In the genomic region with DNA sequence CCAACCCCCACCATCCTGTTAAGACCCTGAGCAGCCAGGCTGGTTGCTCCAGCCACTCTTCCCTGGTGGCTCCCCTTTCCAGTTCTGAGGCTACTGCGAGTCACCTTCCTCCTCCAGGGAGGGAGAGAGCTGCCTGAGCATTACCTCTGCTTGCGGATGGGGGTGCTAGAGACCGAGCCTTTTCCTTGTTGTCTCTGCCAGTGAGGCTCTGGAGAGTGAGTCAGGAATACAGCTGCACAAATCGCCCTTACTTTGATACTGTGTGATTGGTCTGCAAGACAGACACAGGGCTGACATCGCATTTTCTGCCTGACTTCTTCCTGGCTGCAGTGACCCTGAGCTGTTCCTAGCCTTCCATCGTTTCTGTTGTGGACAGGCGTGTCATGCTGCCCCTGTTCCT, we compare ENCODE assay signal across 9 cellular contexts. TPM values are rescaled to one million over a fixed set of nuclear protein-coding genes. Genes with fewer than 3 reads are reported as not detected.
DNase-seq lines count a peak whose midpoint lies in the region; ATAC-seq and TF ChIP-seq lines count a peak whose summit lies in the region.
"Had no signal": no experiment of that assay in that cellular context is flagged by ENCODE, and none has a peak within 500 bp of the region (broad histone marks: within the 10 kb centered on the region; RNA-seq: fewer than 3 reads in every experiment).

No MANE protein-coding gene starts in this region.

- no peaks in the 10 kb centered on the region for H3K27me3 ChIP-seq in adipocyte (replicated peaks; ENCODE audit: control insufficient read depth, insufficient read depth, low read length)
- H3K27me3 ChIP-seq in heart right ventricle: no peaks in the 10 kb centered on the region
- H3K27me3 ChIP-seq in psoas muscle (ENCODE audit: insufficient read depth in 3 of 3, low read length in 2 of 3): no peaks in the 10 kb centered on the region

- TF ChIP-seq CTCF in heart right ventricle (IDR thresholded peaks at IDR 0.05) (peak in 7 of 9 donors; percentile 27 to 45 (median 39)), psoas muscle (IDR thresholded peaks at IDR 0.05) (no peak)

- peak; percentile 52 for DNase-seq in activated effector memory CD4-positive, alpha-beta T cell treated with anti-CD3 and anti-CD28 coated beads, Interleukin-2, amount 50 U/mL, for 16 hours
- DNase-seq in activated effector memory CD4-positive, alpha-beta T cell treated with Interleukin-2 at 50 U/mL for 16 hours: no peak
- DNase-seq in adipocyte (ENCODE audit: low read depth) (peak; percentile 89), heart right ventricle (peak in 1 of 2 donors; percentile 19), psoas muscle (peak; percentile 39 to 64), NCI-H128 (lab: John Stamatoyannopoulos, UW; ENCODE audit: unreplicated experiment) (no peak)
- DNase-seq: CD4-positive, CD25-positive, alpha-beta regulatory T cell had no signal

- H3K27ac ChIP-seq in heart right ventricle: no peak overlapping the region
- H3K27ac ChIP-seq in psoas muscle: no peak overlapping the region

- H3K36me3 ChIP-seq in adipocyte (ENCODE audit: control insufficient read depth, insufficient read depth, low read length, severe bottlenecking): no peaks in the 10 kb centered on the region
- no peaks in the 10 kb centered on the region for H3K36me3 ChIP-seq in heart right ventricle
- H3K36me3 ChIP-seq in psoas muscle (ENCODE audit: insufficient read depth in 1 of 2, low read depth in 1 of 2): no peaks in the 10 kb centered on the region

- H3K4me1 ChIP-seq in adipocyte (ENCODE audit: control insufficient read depth, insufficient read depth, low read length) (peaks cover 25% of the 10 kb centered on the region), heart right ventricle (no peaks in the 10 kb centered on the region), psoas muscle (no peaks in the 10 kb centered on the region)

- peak in 7 of 8 donors; percentile 56 to 87 (median 63) for ATAC-seq in heart right ventricle
- ATAC-seq in psoas muscle: peak; percentile 56 to 78 (median 77)
- no peak for ATAC-seq in HG03342 (IDR thresholded peaks at IDR 0.05; ENCODE audit: unreplicated experiment)
- ATAC-seq in GM21529 (IDR thresholded peaks at IDR 0.05; ENCODE audit: unreplicated experiment): no peak

- intact Hi-C loops in heart right ventricle (cut with DNase I) (no loop called here), psoas muscle (cut with DNase I) (loop anchor here in 1 of 2 donors (10.0 kb wide), 1 partner anchor 1207 kb away; no protein-coding TSS in a partner anchor)

- no peak overlapping the region for H3K4me3 ChIP-seq in adipocyte (ENCODE audit: low read length)
- no peak overlapping the region for H3K4me3 ChIP-seq in heart right ventricle
- H3K4me3 ChIP-seq in psoas muscle: no peak overlapping the region

- H3K9ac ChIP-seq in adipocyte (ENCODE audit: low read length): no peak overlapping the region

- 68 to 69% methylated on average over 7 of the region's 7 CpGs for WGBS in heart right ventricle, 2 donors
- WGBS in psoas muscle, 3 donors: 55 to 66% (median 62%) methylated on average over 7 of the region's 7 CpGs

- H3K9me3 ChIP-seq in adipocyte (ENCODE audit: control insufficient read depth, low read length) (no peaks in the 10 kb centered on the region), heart right ventricle (no peaks in the 10 kb centered on the region), psoas muscle (no peaks in the 10 kb centered on the region)

RNA-seq across cellular contexts. Expression of gene WDR25, which starts 41.2 kb away (rescaled TPM):
- 1 to 10 TPM; 4.5 to 8.4 (median 5.7) TPM for total RNA-seq in heart right ventricle
- 1 to 10 TPM; 2.9 to 7.4 TPM for polyA plus RNA-seq in heart right ventricle
- 1 to 10 TPM; 6.0 to 9.3 (median 7.3) TPM for total RNA-seq in psoas muscle
- 10 to 100 TPM in 1 of 3 donors, 1 to 10 TPM in 2; 6.7 to 11.7 (median 9.3) TPM for polyA plus RNA-seq in psoas muscle

Comparison
In these comparisons a context has a peak if more than half of its experiments do, and no peak if none do; other contexts are left out.
1. DNase-seq: peak in activated effector memory CD4-positive, alpha-beta T cell treated with anti-CD3 and anti-CD28 coated beads, Interleukin-2, amount 50 U/mL, for 16 hours (single experiment), adipocyte (single experiment) and psoas muscle (2 of 2); none in activated effector memory CD4-positive, alpha-beta T cell treated with Interleukin-2 at 50 U/mL for 16 hours (single experiment) and NCI-H128 (single experiment).
2. ATAC-seq: peak in heart right ventricle (7 of 8) and psoas muscle (4 of 4); none in HG03342 (single experiment) and GM21529 (single experiment).